In genomic region chr9:2859776-2860379, GRCh38 we compare ENCODE assay signal across 7 cellular contexts. TPM values are rescaled to one million over a fixed set of nuclear protein-coding genes. Genes with fewer than 3 reads are reported as not detected.
DNase-seq lines count a peak whose midpoint lies in the region; ATAC-seq and TF ChIP-seq lines count a peak whose summit lies in the region.

No MANE protein-coding gene starts in this region.

- no peak overlapping the region for H3K4ac ChIP-seq in neuronal stem cell (ENCODE audit: low read length)

- no peaks in the 10 kb centered on the region for H3K9me3 ChIP-seq in esophagus squamous epithelium
- H3K9me3 ChIP-seq in neuronal stem cell (replicated peaks in 1 of 2; ENCODE audit: control insufficient read depth in 2 of 2, insufficient read depth in 1 of 2, low read depth in 1 of 2, low read length in 2 of 2): no peaks in the 10 kb centered on the region

- no peak overlapping the region for H3K14ac ChIP-seq in neuronal stem cell (ENCODE audit: low read length)

- H2BK12ac ChIP-seq in neuronal stem cell (ENCODE audit: low read length): no peak overlapping the region

- peak; percentile 63 for ATAC-seq in HG03432 (IDR thresholded peaks at IDR 0.05; ENCODE audit: unreplicated experiment)

- H2BK5ac ChIP-seq in neuronal stem cell (ENCODE audit: low read length): no peak overlapping the region

- intact Hi-C loops in esophagus squamous epithelium (cut with DNase I): loop anchor here (5.0 kb wide), 1 partner anchor 317 kb away; no protein-coding TSS in a partner anchor

- H2BK15ac ChIP-seq in neuronal stem cell (ENCODE audit: low read length): no peak overlapping the region

- TF ChIP-seq POLR2A in esophagus squamous epithelium (IDR thresholded peaks at IDR 0.05): no peak

- H3K4me1 ChIP-seq in esophagus squamous epithelium (no peaks in the 10 kb centered on the region), neuronal stem cell (ENCODE audit: control insufficient read depth in 2 of 2, insufficient read depth in 1 of 2, low read depth in 1 of 2, low read length in 2 of 2) (no peaks in the 10 kb centered on the region)

- no peak overlapping the region for H2BK120ac ChIP-seq in neuronal stem cell (ENCODE audit: low read depth, low read length)

- H3K23ac ChIP-seq in neuronal stem cell (ENCODE audit: low read depth, low read length, poor library complexity): no peak overlapping the region

- no peak overlapping the region for H3K18ac ChIP-seq in neuronal stem cell (ENCODE audit: low read length)

- H3K27ac ChIP-seq in esophagus squamous epithelium: no peak overlapping the region
- H3K27ac ChIP-seq in neuronal stem cell (replicated peaks; ENCODE audit: low read length): no peak overlapping the region

- no peak overlapping the region for H4K8ac ChIP-seq in neuronal stem cell (ENCODE audit: low read depth, low read length)

- H2AK5ac ChIP-seq in neuronal stem cell (ENCODE audit: low read depth, low read length): no peak overlapping the region

- H3K4me2 ChIP-seq in neuronal stem cell (ENCODE audit: insufficient read depth, low read length, poor library complexity, severe bottlenecking): no peak overlapping the region

- H4K91ac ChIP-seq in neuronal stem cell (ENCODE audit: low read depth, low read length, poor library complexity): no peak overlapping the region

- no peak overlapping the region for H3K9ac ChIP-seq in neuronal stem cell (ENCODE audit: low read depth, low read length, poor library complexity)

- peak; percentile 41 for DNase-seq in NCI-H526 treated with DMSO at 0.1 percent for 48 hours (lab: John Stamatoyannopoulos, UW)
- peak; percentile 68 for DNase-seq in activated CD8-positive, alpha-beta memory T cell treated with anti-CD3 and anti-CD28 coated beads for 24 hours
- DNase-seq in esophagus squamous epithelium (lab: John Stamatoyannopoulos, UW): no peak
- DNase-seq in neuronal stem cell (ENCODE audit: low spot score): peak; percentile 62
- DNase-seq in mesenteric fat pad (ENCODE audit: low spot score): no peak

- H3K4me3 ChIP-seq in GM12875 (ENCODE audit: low read depth, low read length) (no peak overlapping the region), esophagus squamous epithelium (no peak overlapping the region), neuronal stem cell (ENCODE audit: low read length in 2 of 2) (no peak overlapping the region)

- 7 to 17% methylated on average over 6 of the region's 6 CpGs for WGBS in esophagus squamous epithelium, 2 donors
- no CpG with 5 or more reads among the region's 6 CpGs for WGBS in neuronal stem cell (ENCODE audit: extremely low coverage in 2 of 2, insufficient read length in 2 of 2, insufficient replicate concordance in 1 of 2), 2 donors

- H3K36me3 ChIP-seq in esophagus squamous epithelium: no peaks in the 10 kb centered on the region
- no peaks in the 10 kb centered on the region for H3K36me3 ChIP-seq in neuronal stem cell (replicated peaks in 1 of 2; ENCODE audit: control insufficient read depth in 2 of 2, insufficient read depth in 2 of 2, low read length in 2 of 2)

- peak overlapping the region; percentile 30 for H2AFZ ChIP-seq in neuronal stem cell (ENCODE audit: low read length)

- peaks cover 0 to 17% (median 0%) of the 10 kb centered on the region in 4 donors for H3K27me3 ChIP-seq in esophagus squamous epithelium
- H3K27me3 ChIP-seq in neuronal stem cell (ENCODE audit: control insufficient read depth in 3 of 3, insufficient read depth in 3 of 3, low read depth in 1 of 3, low read length in 3 of 3): peaks cover 0 to 5% (median 0%) of the 10 kb centered on the region in 3 experiments

- peak; percentile 82 for TF ChIP-seq CTCF in GM12875 (IDR thresholded peaks at IDR 0.05; ENCODE audit: borderline replicate concordance, insufficient read depth, low read depth, low read length)
- peak in 5 of 6 experiments; percentile 21 to 60 (median 29) for TF ChIP-seq CTCF in esophagus squamous epithelium (IDR thresholded peaks at IDR 0.05)

- no peaks in the 10 kb centered on the region for H3K79me1 ChIP-seq in neuronal stem cell (ENCODE audit: low read depth, low read length)

RNA-seq across cellular contexts. Expression of gene PUM3, which starts 16.0 kb away (rescaled TPM):
- total RNA-seq in esophagus squamous epithelium (10 to 100 TPM; 21.0 to 58.6 (median 45.0) TPM), mesenteric fat pad (58.6 TPM)
- 28.9 TPM for polyA plus RNA-seq in neuronal stem cell (2013, experiment 1 of 2)
- polyA plus RNA-seq in neuronal stem cell (2013, experiment 2 of 2): 28.2 TPM

Comparison
In these comparisons a context has a peak if more than half of its experiments do, and no peak if none do; other contexts are left out.
1. DNase-seq: peak in NCI-H526 treated with DMSO at 0.1 percent for 48 hours (single experiment), activated CD8-positive, alpha-beta memory T cell treated with anti-CD3 and anti-CD28 coated beads for 24 hours (single experiment) and neuronal stem cell (single experiment); none in esophagus squamous epithelium (single experiment) and mesenteric fat pad (single experiment).